In the genomic region with DNA sequence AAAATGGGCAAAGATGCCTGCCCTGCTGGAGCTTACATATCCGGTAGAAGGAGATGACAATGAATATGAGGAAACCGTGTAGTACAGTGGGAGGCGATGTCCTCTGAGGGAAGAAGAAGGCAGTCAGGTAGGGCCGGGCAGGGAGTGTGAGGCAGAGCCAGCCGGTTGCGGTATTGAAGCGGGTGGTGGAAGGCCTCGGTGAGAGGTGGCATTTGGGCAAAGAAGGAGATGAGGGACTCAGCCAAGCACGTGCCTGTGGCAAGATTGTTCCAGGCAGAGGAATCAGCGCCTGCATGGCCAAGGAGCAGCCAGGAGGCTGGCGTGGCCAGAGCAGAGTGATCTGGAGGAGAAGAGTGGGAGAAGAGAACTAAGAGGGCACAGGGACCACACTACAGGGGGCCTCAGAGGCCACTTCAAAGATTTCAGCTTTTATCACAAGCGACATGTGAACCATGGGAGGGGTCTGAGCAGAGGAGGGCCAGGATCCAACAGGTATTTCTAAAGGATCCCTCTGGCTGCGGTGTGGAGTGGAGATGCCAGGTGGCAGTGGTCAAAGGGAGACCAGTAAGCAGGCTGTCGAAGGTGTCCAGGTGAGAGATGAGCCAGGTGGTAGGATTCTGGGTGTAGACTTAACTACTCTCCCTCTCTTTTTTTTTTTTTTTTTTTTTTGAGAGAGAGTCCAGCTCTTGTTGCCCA, we compare ENCODE assay signal across 17 cellular contexts. TPM values are rescaled to one million over a fixed set of nuclear protein-coding genes. Genes with fewer than 3 reads are reported as not detected.
"Had no signal": no experiment of that assay in that cellular context is flagged by ENCODE, and none has a peak within 500 bp of the region (broad histone marks: within the 10 kb centered on the region; RNA-seq: fewer than 3 reads in every experiment).

No MANE protein-coding gene starts in this region.

- DNase-seq: activated B cell treated with CpG ODN at 0.5 μM for 24 hours; activated CD4-positive, alpha-beta T cell treated with anti-CD3 and anti-CD28 coated beads, Interleukin-2, amount 10 ng/mL, durations not matched to agents 24 days and 14 days; activated naive CD4-positive, alpha-beta T cell treated with anti-CD3 and anti-CD28 coated beads, Interleukin-2, amount 10 ng/mL, durations not matched to agents 7 days and 5 days; central memory CD4-positive, alpha-beta T cell; cortex of kidney; effector memory CD8-positive, alpha-beta T cell; erythroblast; hippocampal formation; naive thymus-derived CD4-positive, alpha-beta T cell; ovary; stomach; uterus had no signal

- H3K27ac ChIP-seq: ovary, skin epidermis, stomach, uterus had no signal

- H3K27me3 ChIP-seq: ovary, uterus had no signal

- H3K36me3 ChIP-seq: ovary, uterus had no signal

- H3K9me3 ChIP-seq: ovary, stomach, uterus had no signal

- H3K9me3 Mint-ChIP-seq: activated B cell treated with CpG ODN at 0.5 μM for 24 hours; activated CD4-positive, alpha-beta T cell treated with anti-CD3 and anti-CD28 coated beads, Interleukin-2, amount 10 ng/mL, durations not matched to agents 24 days and 14 days; activated naive CD4-positive, alpha-beta T cell treated with anti-CD3 and anti-CD28 coated beads, Interleukin-2, amount 10 ng/mL, durations not matched to agents 7 days and 5 days; activated T-helper 2 cell treated with anti-CD3 and anti-CD28 coated beads, Interferon-gamma antibody, Interleukin-2, Interleukin-4, amounts not matched to agents 10 μg/mL and 5 μg/mL and 100 μg/mL, durations not matched to agents 14 hours and 24 hours and 36 hours; effector memory CD8-positive, alpha-beta T cell; naive thymus-derived CD4-positive, alpha-beta T cell; T-helper 1 cell treated with Interleukin-12 subunit alpha and Interleukin-12 subunit beta and Interleukin-4 antibody, amounts not matched to agents 30 μg/mL and 1 μg/mL, for 36 hours had no signal

- H3K4me3 Mint-ChIP-seq: activated B cell treated with CpG ODN at 0.5 μM for 24 hours; activated CD4-positive, alpha-beta T cell treated with anti-CD3 and anti-CD28 coated beads, Interleukin-2, amount 10 ng/mL, durations not matched to agents 24 days and 14 days; activated naive CD4-positive, alpha-beta T cell treated with anti-CD3 and anti-CD28 coated beads, Interleukin-2, amount 10 ng/mL, durations not matched to agents 7 days and 5 days; effector memory CD8-positive, alpha-beta T cell; naive thymus-derived CD4-positive, alpha-beta T cell; T-helper 1 cell treated with Interleukin-12 subunit alpha and Interleukin-12 subunit beta and Interleukin-4 antibody, amounts not matched to agents 30 μg/mL and 1 μg/mL, for 36 hours had no signal

- H3K27ac Mint-ChIP-seq: activated B cell treated with CpG ODN at 0.5 μM for 24 hours; activated CD4-positive, alpha-beta T cell treated with anti-CD3 and anti-CD28 coated beads, Interleukin-2, amount 10 ng/mL, durations not matched to agents 24 days and 14 days; activated naive CD4-positive, alpha-beta T cell treated with anti-CD3 and anti-CD28 coated beads, Interleukin-2, amount 10 ng/mL, durations not matched to agents 7 days and 5 days; activated T-helper 2 cell treated with anti-CD3 and anti-CD28 coated beads, Interferon-gamma antibody, Interleukin-2, Interleukin-4, amounts not matched to agents 10 μg/mL and 5 μg/mL and 100 μg/mL, durations not matched to agents 14 hours and 24 hours and 36 hours; T-helper 1 cell treated with Interleukin-12 subunit alpha and Interleukin-12 subunit beta and Interleukin-4 antibody, amounts not matched to agents 30 μg/mL and 1 μg/mL, for 36 hours had no signal

- H3K4me1 ChIP-seq: uterus had no signal

- ATAC-seq: effector memory CD8-positive, alpha-beta T cell; naive thymus-derived CD4-positive, alpha-beta T cell had no signal

- H3K4me3 ChIP-seq: lung, ovary, skin epidermis, stomach, uterus had no signal

- H3K4me1 Mint-ChIP-seq: activated B cell treated with CpG ODN at 0.5 μM for 24 hours; activated CD4-positive, alpha-beta T cell treated with anti-CD3 and anti-CD28 coated beads, Interleukin-2, amount 10 ng/mL, durations not matched to agents 24 days and 14 days; activated naive CD4-positive, alpha-beta T cell treated with anti-CD3 and anti-CD28 coated beads, Interleukin-2, amount 10 ng/mL, durations not matched to agents 7 days and 5 days; naive thymus-derived CD4-positive, alpha-beta T cell had no signal

- H3K36me3 Mint-ChIP-seq: activated naive CD4-positive, alpha-beta T cell treated with anti-CD3 and anti-CD28 coated beads, Interleukin-2, amount 10 ng/mL, durations not matched to agents 7 days and 5 days; naive thymus-derived CD4-positive, alpha-beta T cell had no signal

RNA-seq across cellular contexts. Expression of gene MDFI, which starts 13.8 kb away (rescaled TPM):
- total RNA-seq: activated B cell treated with CpG ODN at 0.5 μM for 24 hours; activated CD4-positive, alpha-beta T cell treated with anti-CD3 and anti-CD28 coated beads, Interleukin-2, amount 10 ng/mL, durations not matched to agents 24 days and 14 days; activated T-helper 2 cell treated with anti-CD3 and anti-CD28 coated beads, Interferon-gamma antibody, Interleukin-2, Interleukin-4, amounts not matched to agents 10 μg/mL and 5 μg/mL and 100 μg/mL, durations not matched to agents 14 hours and 24 hours and 36 hours; mononuclear cell; naive thymus-derived CD4-positive, alpha-beta T cell had no signal
- polyA plus RNA-seq: naive thymus-derived CD4-positive, alpha-beta T cell had no signal
